15 cellular contexts compared by ENCODE assay signal in genomic region chr10:106919798-106920382, GRCh38.
DNase-seq lines count a peak whose midpoint lies in the region; ATAC-seq lines count a peak whose summit lies in the region.
"Had no signal": no experiment of that assay in that cellular context is flagged by ENCODE, and none has a peak within 500 bp of the region (broad histone marks: within the 10 kb centered on the region; RNA-seq: fewer than 3 reads in every experiment).

No MANE protein-coding gene starts in this region.

- H2BK5ac ChIP-seq in mesendoderm (ENCODE audit: low read length) = no peak overlapping the region

- H3K79me2 ChIP-seq in mesendoderm (ENCODE audit: control insufficient read depth, insufficient read depth, low read length) = no peaks in the 10 kb centered on the region

- H3K4me1 Mint-ChIP-seq in activated T-cell treated with anti-CD3 and anti-CD28 coated beads, Interleukin-2, amount 50 U/mL, for 4 hours (ENCODE audit: low read depth) = no peaks in the 10 kb centered on the region
- no peaks in the 10 kb centered on the region for H3K4me1 Mint-ChIP-seq in activated naive CD4-positive, alpha-beta T cell treated with anti-CD3 and anti-CD28 coated beads, Interleukin-2, amount 10 ng/mL, durations not matched to agents 7 days and 5 days
- H3K4me1 Mint-ChIP-seq: activated B cell treated with CpG ODN at 0.5 μM for 24 hours had no signal

- H3K36me3 Mint-ChIP-seq in activated T-cell treated with anti-CD3 and anti-CD28 coated beads, Interleukin-2, amount 50 U/mL, for 4 hours (ENCODE audit: insufficient read depth) = no peaks in the 10 kb centered on the region
- no peaks in the 10 kb centered on the region for H3K36me3 Mint-ChIP-seq in activated naive CD4-positive, alpha-beta T cell treated with anti-CD3 and anti-CD28 coated beads, Interleukin-2, amount 10 ng/mL, durations not matched to agents 7 days and 5 days
- H3K36me3 Mint-ChIP-seq: CD8-positive, alpha-beta T cell had no signal

- H3K56ac ChIP-seq in mesendoderm (ENCODE audit: low read length) = no peak overlapping the region

- H3K4ac ChIP-seq in mesendoderm (ENCODE audit: low read depth, low read length) = no peak overlapping the region

- ATAC-seq in GM18909 (IDR thresholded peaks at IDR 0.05; ENCODE audit: poor library complexity, unreplicated experiment) = peak; percentile 82
- peak; percentile 73 for ATAC-seq in GM21786 (IDR thresholded peaks at IDR 0.05; ENCODE audit: unreplicated experiment)
- peak; percentile 57 for ATAC-seq in HG03108 (IDR thresholded peaks at IDR 0.05; ENCODE audit: unreplicated experiment)
- no peak for ATAC-seq in activated T-cell treated with anti-CD3 and anti-CD28 coated beads, Interleukin-2, amount 50 U/mL, for 4 hours
- ATAC-seq: activated T-cell treated with anti-CD3 and anti-CD28 coated beads, Interleukin-2, amount 50 U/mL, for 72 hours; CD8-positive, alpha-beta T cell had no signal

- whole genome bisulfite sequencing in mesendoderm (ENCODE audit: extremely low coverage, insufficient coverage, low lambda C conversion rate) = no CpG with 5 or more reads among the region's 5 CpGs

- H3K9ac ChIP-seq in mesendoderm (ENCODE audit: low read length) = no peak overlapping the region

- H3K27ac ChIP-seq in mesendoderm (ENCODE audit: low read depth, low read length) = no peak overlapping the region

- DNase-seq in mesendoderm (peak; percentile 31), DMS 273 (lab: John Stamatoyannopoulos, UW; ENCODE audit: unreplicated experiment) (no peak), NCI-H82 treated with DMSO at 0.1 percent for 48 hours (lab: John Stamatoyannopoulos, UW; ENCODE audit: unreplicated experiment) (no peak)
- DNase-seq in activated T-cell treated with anti-CD3 and anti-CD28 coated beads, Interleukin-2, amount 50 U/mL, for 4 hours = no peak
- DNase-seq in activated naive CD4-positive, alpha-beta T cell treated with anti-CD3 and anti-CD28 coated beads, Interleukin-2, amount 10 ng/mL, durations not matched to agents 7 days and 5 days = no peak
- DNase-seq: activated B cell treated with CpG ODN at 0.5 μM for 24 hours; activated T-cell treated with anti-CD3 and anti-CD28 coated beads, Interleukin-2, amount 50 U/mL, for 72 hours; CD8-positive, alpha-beta T cell; MM.1S; NCI-H345; stimulated activated CD4-positive, alpha-beta T cell treated with anti-CD3 and anti-CD28 coated beads, Interleukin-15, amount 100 ng/mL, for 24 hours had no signal

- no peak overlapping the region for H2AK5ac ChIP-seq in mesendoderm (ENCODE audit: low read length)

- H3K27me3 ChIP-seq in mesendoderm (ENCODE audit: insufficient read depth, low read length, poor library complexity) = no peaks in the 10 kb centered on the region

- no peaks in the 10 kb centered on the region for H3K79me1 ChIP-seq in mesendoderm (ENCODE audit: low read length)

- H3K27ac Mint-ChIP-seq in activated naive CD4-positive, alpha-beta T cell treated with anti-CD3 and anti-CD28 coated beads, Interleukin-2, amount 10 ng/mL, durations not matched to agents 7 days and 5 days = no peak overlapping the region
- H3K27ac Mint-ChIP-seq: activated B cell treated with CpG ODN at 0.5 μM for 24 hours; activated T-cell treated with anti-CD3 and anti-CD28 coated beads, Interleukin-2, amount 50 U/mL, for 72 hours; CD8-positive, alpha-beta T cell had no signal

- H3K4me3 ChIP-seq in mesendoderm (ENCODE audit: low read length) = no peak overlapping the region
- H3K4me3 ChIP-seq: lung had no signal

- no peaks in the 10 kb centered on the region for H3K27me3 Mint-ChIP-seq in activated T-cell treated with anti-CD3 and anti-CD28 coated beads, Interleukin-2, amount 50 U/mL, for 4 hours (ENCODE audit: low read depth)
- no peaks in the 10 kb centered on the region for H3K27me3 Mint-ChIP-seq in activated naive CD4-positive, alpha-beta T cell treated with anti-CD3 and anti-CD28 coated beads, Interleukin-2, amount 10 ng/mL, durations not matched to agents 7 days and 5 days
- H3K27me3 Mint-ChIP-seq: activated B cell treated with CpG ODN at 0.5 μM for 24 hours had no signal

- H3K4me1 ChIP-seq in mesendoderm (ENCODE audit: control insufficient read depth, low read depth, low read length) = peaks cover 3% of the 10 kb centered on the region

- H3K18ac ChIP-seq in mesendoderm (ENCODE audit: low read length) = no peak overlapping the region

- CTCF ChIA-PET in activated naive CD4-positive, alpha-beta T cell treated with anti-CD3 and anti-CD28 coated beads, Interleukin-2, amount 10 ng/mL, durations not matched to agents 7 days and 5 days (lab: Charles Lee) = no interaction called here

- H3K9me3 Mint-ChIP-seq in activated T-cell treated with anti-CD3 and anti-CD28 coated beads, Interleukin-2, amount 50 U/mL, for 4 hours = peaks cover 12% of the 10 kb centered on the region
- peaks cover 2% of the 10 kb centered on the region for H3K9me3 Mint-ChIP-seq in activated naive CD4-positive, alpha-beta T cell treated with anti-CD3 and anti-CD28 coated beads, Interleukin-2, amount 10 ng/mL, durations not matched to agents 7 days and 5 days

- H2BK120ac ChIP-seq in mesendoderm (ENCODE audit: low read depth, low read length) = no peak overlapping the region

- H3K4me3 Mint-ChIP-seq in activated T-cell treated with anti-CD3 and anti-CD28 coated beads, Interleukin-2, amount 50 U/mL, for 4 hours = no peak overlapping the region
- H3K4me3 Mint-ChIP-seq in activated naive CD4-positive, alpha-beta T cell treated with anti-CD3 and anti-CD28 coated beads, Interleukin-2, amount 10 ng/mL, durations not matched to agents 7 days and 5 days = no peak overlapping the region
- H3K4me3 Mint-ChIP-seq: activated B cell treated with CpG ODN at 0.5 μM for 24 hours; activated T-cell treated with anti-CD3 and anti-CD28 coated beads, Interleukin-2, amount 50 U/mL, for 72 hours; CD8-positive, alpha-beta T cell had no signal

- H4K5ac ChIP-seq in mesendoderm (ENCODE audit: low read length) = no peak overlapping the region

- H3K4me2 ChIP-seq in mesendoderm (ENCODE audit: low read length) = no peak overlapping the region

- no peak overlapping the region for H4K8ac ChIP-seq in mesendoderm (ENCODE audit: low read depth, low read length)

- no peak overlapping the region for H3K23ac ChIP-seq in mesendoderm (ENCODE audit: low read length)

- no peak overlapping the region for H2BK15ac ChIP-seq in mesendoderm (replicated peaks; ENCODE audit: low read depth)

- no peaks in the 10 kb centered on the region for H3K36me3 ChIP-seq in mesendoderm (ENCODE audit: control insufficient read depth, insufficient read depth, low read length)

Comparison
In these comparisons a context has a peak if more than half of its experiments do, and no peak if none do; other contexts are left out.
1. ATAC-seq: peak in GM18909 (single experiment), GM21786 (single experiment) and HG03108 (single experiment); none in activated T-cell treated with anti-CD3 and anti-CD28 coated beads, Interleukin-2, amount 50 U/mL, for 4 hours (0 of 2).